In genomic region chr10:12409613-12410012, GRCh38 we compare ENCODE assay signal across 1 cellular context.
A peak's percentile ranks its signal among the peaks of the same experiment; 100 is the strongest.
TF ChIP-seq lines count a peak whose summit lies in the region.

No MANE protein-coding gene starts in this region.

TF ChIP-seq in liver, 16 proteins besides CTCF, POLR2A, EP300 and RAD21 (continued from another document):
- TF ChIP-seq FOXA1 (IDR thresholded peaks at IDR 0.05) (no peak), SP1 (IDR thresholded peaks at IDR 0.05) (peak; percentile 7), NR2F2 (IDR thresholded peaks at IDR 0.05) (no peak), ZBTB33 (IDR thresholded peaks at IDR 0.05) (no peak), MAX (IDR thresholded peaks at IDR 0.05) (peak; percentile 30), EGR1 (IDR thresholded peaks at IDR 0.05; ENCODE audit: low read depth in 2 of 2) (no peak), HNF4G (IDR thresholded peaks at IDR 0.05) (peak; percentile 12), HNF4A (conservative IDR thresholded peaks at IDR 0.05) (peak; percentile 47 to 59), FOXA2 (IDR thresholded peaks at IDR 0.05) (no peak), JUND (IDR thresholded peaks at IDR 0.05) (peak in 1 of 2 donors; percentile 31), REST (IDR thresholded peaks at IDR 0.05) (no peak)
